Comparison of ENCODE assay signal across 11 cellular contexts in genomic region chr1:43207229-43207853, GRCh38. TPM values are rescaled to one million over a fixed set of nuclear protein-coding genes. Genes with fewer than 3 reads are reported as not detected.
A peak's percentile ranks its signal among the peaks of the same experiment; 100 is the strongest.
DNase-seq lines count a peak whose midpoint lies in the region; FAIRE-seq and TF ChIP-seq lines count a peak whose summit lies in the region.
"Had no signal": no experiment of that assay in that cellular context is flagged by ENCODE, and none has a peak within 500 bp of the region (broad histone marks: within the 10 kb centered on the region; RNA-seq: fewer than 3 reads in every experiment).

No MANE protein-coding gene starts in this region.

- H3K36me3 ChIP-seq in SK-N-MC (ENCODE audit: insufficient read depth, low read length) = no peaks in the 10 kb centered on the region
- H3K36me3 ChIP-seq in trophoblast cell (ENCODE audit: control insufficient read depth in 1 of 2, insufficient read depth in 2 of 2, low read length in 2 of 2) = no peaks in the 10 kb centered on the region

- H3K4me1 ChIP-seq in trophoblast cell (ENCODE audit: control insufficient read depth in 1 of 2, insufficient read depth in 2 of 2, low read length in 2 of 2) = peaks cover 24 to 27% of the 10 kb centered on the region in 2 experiments

- DNase-seq in GM12891 (ENCODE audit: insufficient read length, low spot score) (no peak), SK-N-MC (ENCODE audit: low read depth, low spot score) (no peak), glomerular endothelial cell (ENCODE audit: extremely low read depth, low read depth, low spot score) (peak; percentile 68), trophoblast cell (peak; percentile 73 to 94), NCI-H1092 treated with DMSO at 0.1 percent for 48 hours (lab: John Stamatoyannopoulos, UW) (no peak), globus pallidus (ENCODE audit: low spot score) (no peak), D341Med (ENCODE audit: low spot score) (no peak), NAMALWA (ENCODE audit: low spot score) (no peak)
- DNase-seq: DMS79 treated with DMSO at 0.1 percent for 48 hours; stimulated activated CD4-positive, alpha-beta T cell treated with anti-CD3 and anti-CD28 coated beads, Interleukin-1b, Interleukin-23, amount 100 ng/mL, for 48 hours had no signal

- H3K27me3 ChIP-seq in trophoblast cell (ENCODE audit: insufficient read depth, low read length) = no peaks in the 10 kb centered on the region
- H3K27me3 ChIP-seq: dorsolateral prefrontal cortex had no signal

- peak overlapping the region; percentile 92 for H2AFZ ChIP-seq in trophoblast cell (ENCODE audit: insufficient read depth, low read length, poor library complexity)

- peak overlapping the region; percentile 64 for H3K9ac ChIP-seq in SK-N-MC (ENCODE audit: insufficient read length)
- no peak overlapping the region for H3K9ac ChIP-seq in trophoblast cell (ENCODE audit: low read length)

- H3K14ac ChIP-seq in trophoblast cell (ENCODE audit: low read length) = peak overlapping the region; percentile 93

- peaks cover 5% of the 10 kb centered on the region for H3K79me2 ChIP-seq in trophoblast cell (ENCODE audit: control insufficient read depth, insufficient read depth, low read length, poor library complexity)

- H4K8ac ChIP-seq in trophoblast cell (ENCODE audit: low read depth, low read length) = peak overlapping the region; percentile 52

- H3K4me3 ChIP-seq in SK-N-MC (peak overlapping the region; percentile 75), trophoblast cell (ENCODE audit: low read depth, low read length) (no peak overlapping the region)

- H3K27ac ChIP-seq in SK-N-MC (peak overlapping the region; percentile 100), trophoblast cell (ENCODE audit: low read depth, low read length) (peak overlapping the region; percentile 94)

- peak overlapping the region; percentile 29 for H3K4me2 ChIP-seq in trophoblast cell (ENCODE audit: low read length)

- peak overlapping the region; percentile 84 for H2BK5ac ChIP-seq in trophoblast cell (ENCODE audit: low read depth, low read length, poor library complexity)

- H4K12ac ChIP-seq in trophoblast cell (ENCODE audit: low read depth, low read length) = peak overlapping the region; percentile 9

- peak overlapping the region; percentile 95 for H4K91ac ChIP-seq in trophoblast cell (ENCODE audit: low read depth, low read length)

- H3K9me3 ChIP-seq in SK-N-MC (ENCODE audit: low read depth, low read length) (no peaks in the 10 kb centered on the region), trophoblast cell (ENCODE audit: insufficient read depth, low read depth, low read length) (peaks cover 2% of the 10 kb centered on the region)

- H3K18ac ChIP-seq in trophoblast cell (ENCODE audit: low read length) = peak overlapping the region; percentile 77

- peak overlapping the region; percentile 64 for H3K23ac ChIP-seq in trophoblast cell (ENCODE audit: low read length)

- peak overlapping the region; percentile 13 for H3K4ac ChIP-seq in trophoblast cell (ENCODE audit: low read depth, low read length)

- TF ChIP-seq POLR2A in GM12891 (IDR thresholded peaks at IDR 0.05; ENCODE audit: low read depth, low read length) = no peak

- no CpG with 5 or more reads among the region's 12 CpGs for WGBS in trophoblast cell (ENCODE audit: extremely low coverage, insufficient coverage, insufficient read length)

- peaks cover 28% of the 10 kb centered on the region for H3K79me1 ChIP-seq in trophoblast cell (ENCODE audit: low read length)

- peak; percentile 57 for FAIRE-seq in GM12891 (lab: Jason Lieb, UNC)

- peak overlapping the region; percentile 65 for H2AK5ac ChIP-seq in trophoblast cell (ENCODE audit: low read length)

- peak overlapping the region; percentile 95 for H2BK12ac ChIP-seq in trophoblast cell (ENCODE audit: low read length)

- H2BK120ac ChIP-seq in trophoblast cell (ENCODE audit: insufficient read depth, low read length, poor library complexity) = peak overlapping the region; percentile 98

TF ChIP-seq in GM12891, 5 proteins besides CTCF, POLR2A, EP300 and RAD21:
- TF ChIP-seq SPI1 (IDR thresholded peaks at IDR 0.05; ENCODE audit: low read depth, low read length) = no peak

RNA-seq across cellular contexts. Expression of gene CFAP57, which starts 35.2 kb away (rescaled TPM):
- 4.9 TPM for polyA plus RNA-seq in GM12891 (2012; ENCODE audit: low read depth, missing spikeins)
- 0.23 and 0.29 TPM in 2 replicates for total RNA-seq in glomerular endothelial cell
- polyA plus RNA-seq in trophoblast cell (2013) = 0.07 and 0.16 TPM in 2 replicates

RNA-seq across cellular contexts. Expression of gene EBNA1BP2, which starts 35.3 kb away (rescaled TPM):
- polyA plus RNA-seq in GM12891 (2012; ENCODE audit: low read depth, missing spikeins) = 85.1 TPM
- total RNA-seq in glomerular endothelial cell = 91.4 and 93.0 TPM in 2 replicates
- polyA plus RNA-seq in trophoblast cell (2013) = 78.8 and 81.4 TPM in 2 replicates

Comparison
In these comparisons a context has a peak if more than half of its experiments do, and no peak if none do; other contexts are left out.
1. DNase-seq: peak in glomerular endothelial cell (single experiment) and trophoblast cell (2 of 2); none in GM12891 (single experiment), SK-N-MC (single experiment), NCI-H1092 treated with DMSO at 0.1 percent for 48 hours (single experiment), globus pallidus (single experiment), D341Med (single experiment) and NAMALWA (single experiment).